Comparison of ENCODE assay signal across 9 cellular contexts in the genomic region with DNA sequence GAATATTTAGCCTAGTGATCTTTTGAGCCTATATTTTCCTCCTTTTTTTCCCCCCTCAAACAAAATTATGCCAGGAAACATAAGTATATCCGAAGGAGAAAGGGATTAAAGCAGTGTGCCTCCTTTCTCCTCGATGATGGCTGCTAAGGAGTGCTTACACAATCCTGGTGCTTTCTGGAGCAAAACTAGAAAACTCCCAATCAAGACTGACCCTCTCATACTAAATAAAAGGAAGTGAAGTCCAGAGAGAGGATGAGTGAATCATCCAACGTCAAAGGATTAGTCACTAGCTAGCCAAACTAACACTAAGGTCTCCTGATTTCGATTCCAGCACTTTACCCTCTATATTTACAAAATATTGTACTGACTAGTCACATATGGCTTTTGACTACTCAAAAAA.
DNase-seq lines count a peak whose midpoint lies in the region; ATAC-seq, FAIRE-seq and TF ChIP-seq lines count a peak whose summit lies in the region.
"Had no signal": no experiment of that assay in that cellular context is flagged by ENCODE, and none has a peak within 500 bp of the region (broad histone marks: within the 10 kb centered on the region; RNA-seq: fewer than 3 reads in every experiment).

No MANE protein-coding gene starts in this region.

- DNase-seq in A549 (ENCODE audit: low read depth in 1 of 2, low spot score in 1 of 2), result peak; percentile 40 to 89
- peak; percentile 95 for DNase-seq in HT1080 (ENCODE audit: low read depth)
- DNase-seq in astrocyte of the cerebellum (ENCODE audit: low read depth), result peak; percentile 60
- no peak for DNase-seq in left colon
- DNase-seq in activated T-cell treated with anti-CD3 and anti-CD28 coated beads, Interleukin-2, amount 50 U/mL, for 1 hour, result no peak
- DNase-seq in NCI-H1417 treated with DMSO at 0.1 percent for 48 hours (lab: John Stamatoyannopoulos, UW), result no peak
- no peak for DNase-seq in NCI-H345 treated with DMSO at 0.1 percent for 48 hours (lab: John Stamatoyannopoulos, UW; ENCODE audit: unreplicated experiment)

- WGBS in A549 (ENCODE audit: missing lambda C conversion rate), result 1% methylated on average over 4 of the region's 4 CpGs

- intact Hi-C loops in left colon (cut with DNase I, micrococcal nuclease), result no loop called here

- TF ChIP-seq POLR2A in A549 (IDR thresholded peaks at IDR 0.05; ENCODE audit: low read length), result no peak

- ATAC-seq in A549, result peak; percentile 94 to 96
- peak; percentile 54 for ATAC-seq in left colon
- ATAC-seq in GM19467 (IDR thresholded peaks at IDR 0.05; ENCODE audit: unreplicated experiment), result no peak

- H3K9me3 ChIP-seq in A549, result no peaks in the 10 kb centered on the region

- peak overlapping the region; percentile 75 for H3K4me2 ChIP-seq in A549

- H3K4me1 ChIP-seq in A549, result peaks cover 82% of the 10 kb centered on the region

- H3K4me3 ChIP-seq in A549 (no peak overlapping the region), astrocyte of the cerebellum (ENCODE audit: low read depth, low read length) (no peak overlapping the region)
- H3K4me3 ChIP-seq: skin epidermis had no signal

- TF ChIP-seq RAD21 in A549 (conservative IDR thresholded peaks at IDR 0.05 in 1 of 2, IDR thresholded peaks at IDR 0.05 in 1 of 2), result no peak

- peak overlapping the region; percentile 75 to 90 for H3K27ac ChIP-seq in A549

- TF ChIP-seq CTCF in A549 (IDR thresholded peaks at IDR 0.05), result no peak
- TF ChIP-seq CTCF in astrocyte of the cerebellum (IDR thresholded peaks at IDR 0.05; ENCODE audit: low read depth, low read length, missing control alignments), result no peak

- POLR2A ChIA-PET in A549 (lab: Yijun Ruan, JAX), result interaction anchor here (0.5 kb wide), 1 partner anchor 61 kb away, joined by 3 read pairs; no protein-coding TSS in a partner anchor

- no peak for TF ChIP-seq EP300 in A549 (IDR thresholded peaks at IDR 0.05)

- in situ Hi-C loops in astrocyte of the cerebellum (cut with HindIII; ENCODE audit: low sequenced_read_pairs), result no loop called here

- CTCF ChIA-PET in A549 (lab: Yijun Ruan, JAX), result interaction anchor here (1.0 kb wide), 1 partner anchor 31 kb away, joined by 4 read pairs; no protein-coding TSS in a partner anchor

- peak; percentile 76 for FAIRE-seq in A549 (lab: Jason Lieb, UNC)

TF ChIP-seq in A549, 52 proteins besides CTCF, POLR2A, EP300 and RAD21:
- TF ChIP-seq SMC3 (IDR thresholded peaks at IDR 0.05) (0 out of 3 replicates have a peak, but pooled peaks have one; percentile 7), JUN (IDR thresholded peaks at IDR 0.05) (peak in 1 of 2 experiments; percentile 52; a peak in 1 of 5 replicates), GATA3 (IDR thresholded peaks at IDR 0.05; ENCODE audit: borderline replicate concordance) (peak; percentile 68; the same call in 1 of the 2 replicates), RFX5 (IDR thresholded peaks at IDR 0.05) (no peak), JUNB (IDR thresholded peaks at IDR 0.05) (peak; percentile 79), MYC (IDR thresholded peaks at IDR 0.05; ENCODE audit: borderline replicate concordance, low read length) (no peak), MAX (IDR thresholded peaks at IDR 0.05) (0 out of 2 replicates have a peak, but pooled peaks have one; percentile 32), CEBPB (IDR thresholded peaks at IDR 0.05) (peak; percentile 74 to 90; a peak in 3 of 4 replicates), FOSL2 (IDR thresholded peaks at IDR 0.05) (peak; percentile 89), FOSL2 (CRISPR knock-in tag; IDR thresholded peaks at IDR 0.05) (peak; percentile 96), HOXB13 (CRISPR knock-in tag; IDR thresholded peaks at IDR 0.05; ENCODE audit: low read depth) (no peak), FOXS1 (CRISPR knock-in tag; IDR thresholded peaks at IDR 0.05) (no peak)
- TF ChIP-seq, protein P1, sequence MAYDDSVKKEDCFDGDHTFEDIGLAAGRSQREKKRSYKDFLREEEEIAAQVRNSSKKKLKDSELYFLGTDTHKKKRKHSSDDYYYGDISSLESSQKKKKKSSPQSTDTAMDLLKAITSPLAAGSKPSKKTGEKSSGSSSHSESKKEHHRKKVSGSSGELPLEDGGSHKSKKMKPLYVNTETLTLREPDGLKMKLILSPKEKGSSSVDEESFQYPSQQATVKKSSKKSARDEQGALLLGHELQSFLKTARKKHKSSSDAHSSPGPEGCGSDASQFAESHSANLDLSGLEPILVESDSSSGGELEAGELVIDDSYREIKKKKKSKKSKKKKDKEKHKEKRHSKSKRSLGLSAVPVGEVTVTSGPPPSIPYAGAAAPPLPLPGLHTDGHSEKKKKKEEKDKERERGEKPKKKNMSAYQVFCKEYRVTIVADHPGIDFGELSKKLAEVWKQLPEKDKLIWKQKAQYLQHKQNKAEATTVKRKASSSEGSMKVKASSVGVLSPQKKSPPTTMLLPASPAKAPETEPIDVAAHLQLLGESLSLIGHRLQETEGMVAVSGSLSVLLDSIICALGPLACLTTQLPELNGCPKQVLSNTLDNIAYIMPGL (CRISPR knock-in tag; IDR thresholded peaks at IDR 0.05; ENCODE audit: borderline replicate concordance), result no peak

Comparison
In these comparisons a context has a peak if more than half of its experiments do, and no peak if none do; other contexts are left out.
1. DNase-seq: peak in A549 (2 of 2), HT1080 (single experiment) and astrocyte of the cerebellum (single experiment); none in left colon (0 of 2), activated T-cell treated with anti-CD3 and anti-CD28 coated beads, Interleukin-2, amount 50 U/mL, for 1 hour (single experiment), NCI-H1417 treated with DMSO at 0.1 percent for 48 hours (single experiment) and NCI-H345 treated with DMSO at 0.1 percent for 48 hours (single experiment).